In the genomic region with DNA sequence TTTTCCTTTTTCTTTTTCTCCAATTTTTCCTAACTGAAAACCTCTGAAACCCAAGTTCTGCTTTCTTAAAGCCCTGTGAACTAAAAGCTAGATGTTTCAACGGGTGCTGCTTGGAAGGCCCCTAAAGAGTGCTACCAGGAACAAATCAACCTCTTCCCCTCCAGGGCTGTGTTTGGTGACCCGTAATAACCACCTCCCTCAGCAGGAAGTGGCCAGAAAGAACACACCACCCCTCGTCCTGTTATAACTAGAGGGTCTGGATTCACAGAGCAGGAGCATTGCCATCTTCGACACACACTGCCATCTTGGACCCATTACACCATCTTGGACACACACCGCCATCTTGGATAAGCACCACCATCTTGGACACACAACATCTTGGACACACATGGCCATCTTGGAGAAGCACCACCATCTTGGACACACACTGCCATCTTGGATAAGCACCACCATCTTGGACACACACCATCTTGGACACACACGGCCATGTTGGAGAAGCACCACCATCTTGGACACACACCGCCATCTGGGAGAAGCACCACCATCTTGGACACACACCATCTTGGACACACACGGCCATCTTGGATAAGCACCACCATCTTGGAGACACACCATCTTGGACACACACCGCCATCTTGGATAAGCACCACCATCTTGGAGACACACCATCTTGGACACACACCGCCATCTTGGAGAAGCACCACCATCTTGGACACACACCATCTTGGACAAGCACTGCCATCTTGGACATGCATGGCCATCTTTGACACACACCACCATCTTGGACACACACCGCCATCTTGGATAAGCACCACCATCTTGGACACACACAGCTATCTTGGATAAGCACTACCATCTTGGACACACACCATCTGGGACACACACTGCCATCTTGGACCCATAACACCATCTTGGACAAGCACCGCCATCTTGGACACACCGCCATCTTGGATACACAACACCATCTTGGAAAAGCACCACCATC, we compare ENCODE assay signal across 7 cellular contexts. TPM values are rescaled to one million over a fixed set of nuclear protein-coding genes. Genes with fewer than 3 reads are reported as not detected.
A peak's percentile ranks its signal among the peaks of the same experiment; 100 is the strongest.
DNase-seq lines count a peak whose midpoint lies in the region; ATAC-seq, FAIRE-seq and TF ChIP-seq lines count a peak whose summit lies in the region.
"Not testable (repeated sequence)": the region's sequence is repeated elsewhere in the genome, so short reads cannot be mapped to it uniquely, and the experiment has no call there.

No MANE protein-coding gene starts in this region.

- H3K4me1 ChIP-seq in right lobe of liver = not testable (repeated sequence)

- H3K9me3 Mint-ChIP-seq in T-helper 1 cell treated with Interleukin-12 subunit alpha and Interleukin-12 subunit beta and Interleukin-4 antibody, amounts not matched to agents 30 μg/mL and 1 μg/mL, for 36 hours = peaks cover 66% of the 10 kb centered on the region
- H3K9me3 Mint-ChIP-seq in activated T-cell treated with anti-CD3 and anti-CD28 coated beads, Interleukin-2, amount 50 U/mL, for 24 hours = peaks cover 47% of the 10 kb centered on the region

- ATAC-seq in HG03097 (IDR thresholded peaks at IDR 0.05; ENCODE audit: low FRiP score, unreplicated experiment) (peak; percentile 54), right lobe of liver (peak in 1 of 4 donors; percentile 40)

- not testable (repeated sequence) for DNase-seq in GM18507 (ENCODE audit: extremely low spot score, insufficient read length, low read depth)
- peak; percentile 30 for DNase-seq in activated T-cell treated with anti-CD3 and anti-CD28 coated beads, Interleukin-2, amount 50 U/mL, for 24 hours
- peak; percentile 24 for DNase-seq in ecto neural progenitor cell (ENCODE audit: low spot score)
- DNase-seq in right lobe of liver = peak in 2 of 3 donors; percentile 15 to 18
- DNase-seq in stimulated activated CD4-positive, alpha-beta T cell treated with anti-CD3 and anti-CD28 coated beads, Interleukin-1b, Interleukin-23, amount 100 ng/mL, for 48 hours = peak; percentile 0

- intact Hi-C loops in right lobe of liver (cut with DNase I) = not testable (repeated sequence)

- H3K27ac ChIP-seq in right lobe of liver = not testable (repeated sequence)

- peak overlapping the region; percentile 62 for H3K27ac Mint-ChIP-seq in T-helper 1 cell treated with Interleukin-12 subunit alpha and Interleukin-12 subunit beta and Interleukin-4 antibody, amounts not matched to agents 30 μg/mL and 1 μg/mL, for 36 hours
- peak overlapping the region; percentile 40 for H3K27ac Mint-ChIP-seq in activated T-cell treated with anti-CD3 and anti-CD28 coated beads, Interleukin-2, amount 50 U/mL, for 24 hours

- TF ChIP-seq POLR2A in right lobe of liver (IDR thresholded peaks at IDR 0.05) = not testable (repeated sequence)

- H3K4me1 Mint-ChIP-seq in T-helper 1 cell treated with Interleukin-12 subunit alpha and Interleukin-12 subunit beta and Interleukin-4 antibody, amounts not matched to agents 30 μg/mL and 1 μg/mL, for 36 hours (ENCODE audit: low read depth) = not testable (repeated sequence)
- peaks cover 16% of the 10 kb centered on the region for H3K4me1 Mint-ChIP-seq in activated T-cell treated with anti-CD3 and anti-CD28 coated beads, Interleukin-2, amount 50 U/mL, for 24 hours (ENCODE audit: low read depth)

- H3K36me3 Mint-ChIP-seq in T-helper 1 cell treated with Interleukin-12 subunit alpha and Interleukin-12 subunit beta and Interleukin-4 antibody, amounts not matched to agents 30 μg/mL and 1 μg/mL, for 36 hours (ENCODE audit: low read depth) = peaks cover 70% of the 10 kb centered on the region
- H3K36me3 Mint-ChIP-seq in activated T-cell treated with anti-CD3 and anti-CD28 coated beads, Interleukin-2, amount 50 U/mL, for 24 hours (ENCODE audit: low read depth) = peaks cover 78% of the 10 kb centered on the region

- TF ChIP-seq CTCF in right lobe of liver (IDR thresholded peaks at IDR 0.05) = not testable (repeated sequence)

- H3K27me3 ChIP-seq in right lobe of liver = not testable (repeated sequence)

- not testable (repeated sequence) for H3K9me3 ChIP-seq in right lobe of liver

- not testable (repeated sequence) for H3K36me3 ChIP-seq in right lobe of liver

- WGBS in right lobe of liver (ENCODE audit: insufficient coverage, low coverage, low lambda C conversion rate, missing lambda C conversion rate) = 89% methylated on average over 9 of the region's 13 CpGs

- H3K4me3 Mint-ChIP-seq in T-helper 1 cell treated with Interleukin-12 subunit alpha and Interleukin-12 subunit beta and Interleukin-4 antibody, amounts not matched to agents 30 μg/mL and 1 μg/mL, for 36 hours; activated T-cell treated with anti-CD3 and anti-CD28 coated beads, Interleukin-2, amount 50 U/mL, for 24 hours: not testable (repeated sequence)

- FAIRE-seq in GM18507 (lab: Jason Lieb, UNC) = peak; percentile 78

- H3K27me3 Mint-ChIP-seq in T-helper 1 cell treated with Interleukin-12 subunit alpha and Interleukin-12 subunit beta and Interleukin-4 antibody, amounts not matched to agents 30 μg/mL and 1 μg/mL, for 36 hours (ENCODE audit: low read depth); activated T-cell treated with anti-CD3 and anti-CD28 coated beads, Interleukin-2, amount 50 U/mL, for 24 hours: not testable (repeated sequence)

- not testable (repeated sequence) for H3K4me3 ChIP-seq in right lobe of liver

RNA-seq across cellular contexts. Expression of a gene that starts 5.4 kb away (rescaled TPM):
- total RNA-seq in right lobe of liver = 10 to 100 TPM; 12.5 to 27.3 (median 18.6) TPM

RNA-seq across cellular contexts. Expression of a gene that starts 55.4 kb away (rescaled TPM):
- 10 to 100 TPM; 44.3 to 87.8 (median 57.0) TPM for total RNA-seq in right lobe of liver
